ENCODE assay signal across 9 cellular contexts in the genomic region with DNA sequence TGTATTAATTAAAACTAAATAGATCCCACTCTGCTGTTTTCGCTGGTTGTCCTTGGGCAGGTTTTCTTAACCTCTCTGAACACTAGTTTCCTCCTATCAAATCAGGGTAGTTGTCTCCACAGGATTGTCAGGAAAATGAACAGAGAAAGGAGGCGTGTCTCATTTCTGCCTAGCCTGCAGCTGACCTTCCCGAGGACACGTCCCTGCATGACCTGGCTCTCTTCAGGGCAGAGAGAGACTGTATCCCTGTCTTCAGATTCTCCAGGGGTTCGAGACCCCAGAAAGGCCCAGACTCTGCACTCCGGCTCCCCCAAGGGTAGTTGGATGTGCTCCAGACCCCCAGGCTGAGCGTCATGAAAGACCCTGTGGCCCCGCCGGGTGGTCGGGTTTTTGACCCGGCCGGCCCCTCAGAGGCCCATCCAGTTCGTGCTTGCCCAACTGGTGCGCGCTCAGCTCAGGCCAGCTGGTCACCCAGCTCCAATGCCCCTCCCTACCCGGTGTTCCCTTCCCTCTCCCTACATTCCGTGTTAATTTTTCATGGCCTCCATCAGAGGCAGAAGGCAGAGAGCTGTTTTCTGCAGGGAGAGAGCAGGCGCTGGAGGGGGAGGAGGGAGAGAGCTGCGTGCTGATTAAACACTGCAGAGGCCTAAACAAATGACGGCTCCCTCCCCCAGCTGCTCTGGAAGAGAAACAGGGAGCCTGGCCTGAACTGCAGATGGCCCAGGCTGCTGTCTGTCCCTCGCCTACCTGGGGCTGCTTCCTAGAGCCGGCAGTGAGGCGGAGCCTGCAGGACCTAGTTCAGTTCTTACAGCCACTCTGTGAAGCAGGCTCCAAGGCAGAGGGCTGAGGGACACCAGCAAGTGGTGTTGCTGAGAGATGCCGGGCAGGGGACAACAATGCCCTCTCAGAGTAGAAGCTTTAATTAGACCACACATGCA.
DNase-seq lines count a peak whose midpoint lies in the region; ATAC-seq and TF ChIP-seq lines count a peak whose summit lies in the region.
"Had no signal": no experiment of that assay in that cellular context is flagged by ENCODE, and none has a peak within 500 bp of the region (broad histone marks: within the 10 kb centered on the region; RNA-seq: fewer than 3 reads in every experiment).

No MANE protein-coding gene starts in this region.

- peaks cover 58% of the 10 kb centered on the region for H3K36me3 ChIP-seq in NT2/D1 (ENCODE audit: insufficient read depth, insufficient read length, low read length)
- H3K36me3 ChIP-seq in heart left ventricle, result peaks cover 0 to 37% (median 12%) of the 10 kb centered on the region in 9 donors
- H3K36me3 ChIP-seq in prostate gland, result no peaks in the 10 kb centered on the region

- TF ChIP-seq CTCF in GM12865 (IDR thresholded peaks at IDR 0.05; ENCODE audit: insufficient read depth, low read depth, low read length, missing control alignments), result no peak
- no peak for TF ChIP-seq CTCF in heart left ventricle (IDR thresholded peaks at IDR 0.05)
- no peak for TF ChIP-seq CTCF in prostate gland (IDR thresholded peaks at IDR 0.05)

- WGBS in heart left ventricle, 4 donors, result 41 to 56% (median 43%) methylated on average over 23 to 24 of the region's 24 CpGs
- WGBS in prostate gland, result 35% methylated on average over 24 of the region's 24 CpGs

- peak; percentile 36 for DNase-seq in GM12865 (ENCODE audit: low read depth)
- peak; percentile 36 for DNase-seq in NT2/D1 (ENCODE audit: low read depth, low spot score)
- no peak for DNase-seq in heart left ventricle
- peak; percentile 39 for DNase-seq in prostate gland (ENCODE audit: low spot score)
- DNase-seq in NCI-H1436 treated with DMSO at 0.1 percent for 48 hours (lab: John Stamatoyannopoulos, UW), result no peak
- DNase-seq: effector CD8-positive, alpha-beta T cell had no signal

- H3K27ac ChIP-seq in heart left ventricle (peak overlapping the region in 11 of 12 donors; percentile 41 to 79 (median 65)), prostate gland (peak overlapping the region; percentile 45 to 68)

- TF ChIP-seq POLR2A in heart left ventricle (IDR thresholded peaks at IDR 0.05) (no peak), prostate gland (IDR thresholded peaks at IDR 0.05) (no peak)

- peak; percentile 36 to 56 (median 47) for ATAC-seq in heart left ventricle
- ATAC-seq in HG03571 (IDR thresholded peaks at IDR 0.05; ENCODE audit: unreplicated experiment), result no peak
- ATAC-seq in GM18520 (IDR thresholded peaks at IDR 0.05; ENCODE audit: unreplicated experiment), result no peak
- ATAC-seq in GM18858 (IDR thresholded peaks at IDR 0.05; ENCODE audit: unreplicated experiment), result no peak

- H3K9ac ChIP-seq in NT2/D1 (ENCODE audit: insufficient read length, low read depth), result no peak overlapping the region

- H3K27me3 ChIP-seq in NT2/D1 (ENCODE audit: insufficient read depth, insufficient read length) (no peaks in the 10 kb centered on the region), heart left ventricle (no peaks in the 10 kb centered on the region), prostate gland (replicated peaks; ENCODE audit: insufficient read depth) (no peaks in the 10 kb centered on the region)

- H3K4me1 ChIP-seq in NT2/D1 (ENCODE audit: insufficient read depth, insufficient read length), result peaks cover 16% of the 10 kb centered on the region
- peaks cover 4 to 91% (median 63%) of the 10 kb centered on the region in 12 donors for H3K4me1 ChIP-seq in heart left ventricle
- peaks cover 15% of the 10 kb centered on the region for H3K4me1 ChIP-seq in prostate gland (replicated peaks)

- intact Hi-C loops in heart left ventricle (cut with DNase I) (no loop called here), prostate gland (cut with DNase I) (no loop called here)

- H3K4me3 ChIP-seq in GM12865 (ENCODE audit: low read depth, low read length) (no peak overlapping the region), NT2/D1 (ENCODE audit: insufficient read length, low read depth) (no peak overlapping the region), heart left ventricle (no peak overlapping the region), prostate gland (no peak overlapping the region)

- H3K9me3 ChIP-seq in NT2/D1 (ENCODE audit: insufficient read depth, low read length) (no peaks in the 10 kb centered on the region), heart left ventricle (no peaks in the 10 kb centered on the region), prostate gland (no peaks in the 10 kb centered on the region)

Comparison
In these comparisons a context has a peak if more than half of its experiments do, and no peak if none do; other contexts are left out.
1. DNase-seq: peak in GM12865 (single experiment), NT2/D1 (single experiment) and prostate gland (single experiment); none in heart left ventricle (0 of 5) and NCI-H1436 treated with DMSO at 0.1 percent for 48 hours (single experiment).
2. ATAC-seq: peak in heart left ventricle (4 of 4); none in HG03571 (single experiment), GM18520 (single experiment) and GM18858 (single experiment).